8 cellular contexts compared by ENCODE assay signal in genomic region chr5:175444060-175444904, GRCh38. TPM values are rescaled to one million over a fixed set of nuclear protein-coding genes. Genes with fewer than 3 reads are reported as not detected.
A peak's percentile ranks its signal among the peaks of the same experiment; 100 is the strongest.
DNase-seq lines count a peak whose midpoint lies in the region; ATAC-seq and TF ChIP-seq lines count a peak whose summit lies in the region.

TSS of gene DRD1 (minus strand) at chr5:175444182. CDS start at chr5:175443099, 1,083 bp downstream.

- DNase-seq in Karpas-422: peak; percentile 44
- peak; percentile 60 for DNase-seq in activated CD8-positive, alpha-beta memory T cell treated with anti-CD3 and anti-CD28 coated beads, Interleukin-2, amount 50 U/mL, for 4 hours
- DNase-seq in epithelial cell of proximal tubule (ENCODE audit: low read depth): no peak
- DNase-seq in natural killer cell: no peak
- peak in 32 of 49 donors; percentile 2 to 63 (median 18) for DNase-seq in substantia nigra (lab: John Stamatoyannopoulos, UW)
- DNase-seq in NCI-H1436 (lab: John Stamatoyannopoulos, UW): no peak

- no peaks in the 10 kb centered on the region for H3K9me2 ChIP-seq in Karpas-422 (replicated peaks; ENCODE audit: insufficient read depth, low read length)

- H3K36me3 Mint-ChIP-seq in natural killer cell: no peaks in the 10 kb centered on the region

- no peak within 1 kb of the TSS for H3K4me2 ChIP-seq in Karpas-422 (ENCODE audit: low read depth, low read length, poor library complexity, severe bottlenecking)

- H3K4me3 ChIP-seq in Karpas-422 (ENCODE audit: low read length) (no peak within 1 kb of the TSS), epithelial cell of proximal tubule (ENCODE audit: low read depth, low read length) (no peak within 1 kb of the TSS)

- intact Hi-C loops in natural killer cell (cut with micrococcal nuclease): no loop called here

- H3K4me1 Mint-ChIP-seq in natural killer cell: peaks cover 0 to 5% of the 10 kb centered on the region in 2 donors

- no peaks in the 10 kb centered on the region for H3K9me3 Mint-ChIP-seq in natural killer cell

- ATAC-seq in natural killer cell (peak in 1 of 3 donors; percentile 62), GM19395 (IDR thresholded peaks at IDR 0.05; ENCODE audit: unreplicated experiment) (no peak)

- H3K9me3 ChIP-seq in Karpas-422 (ENCODE audit: low read length): no peaks in the 10 kb centered on the region

- H3K4me3 Mint-ChIP-seq in natural killer cell: peak within 1 kb of the TSS; percentile 52

- H3K9ac ChIP-seq in Karpas-422 (ENCODE audit: low read length): no peak within 1 kb of the TSS

- no peaks in the 10 kb centered on the region for H3K36me3 ChIP-seq in Karpas-422 (ENCODE audit: insufficient read depth, low read length)

- no peak within 1 kb of the TSS for H2AFZ ChIP-seq in Karpas-422 (ENCODE audit: low read length)

- TF ChIP-seq CTCF in GM12873 (IDR thresholded peaks at IDR 0.05; ENCODE audit: insufficient read depth, low read depth, low read length, missing control alignments) (peak; percentile 70), epithelial cell of proximal tubule (conservative IDR thresholded peaks at IDR 0.05; ENCODE audit: low read depth, low read length) (peak; percentile 56), natural killer cell (IDR thresholded peaks at IDR 0.05) (peak; percentile 22)

- H3K27me3 ChIP-seq in Karpas-422 (ENCODE audit: low read length): no peaks in the 10 kb centered on the region

- H3K27ac Mint-ChIP-seq in natural killer cell: no peak within 1 kb of the TSS

- peaks cover 39 to 71% of the 10 kb centered on the region in 2 donors for H3K27me3 Mint-ChIP-seq in natural killer cell (ENCODE audit: low read depth in 2 of 2)

- H3K4me1 ChIP-seq in Karpas-422 (ENCODE audit: low read length): no peaks in the 10 kb centered on the region

- no peaks in the 10 kb centered on the region for H3K79me2 ChIP-seq in Karpas-422 (ENCODE audit: low read length)

- no peak within 1 kb of the TSS for H3K27ac ChIP-seq in Karpas-422 (ENCODE audit: low read length)
- no peak within 1 kb of the TSS for H3K27ac ChIP-seq in substantia nigra (ENCODE audit: low read depth, low read length, poor library complexity, severe bottlenecking)

- H4K20me1 ChIP-seq in Karpas-422 (ENCODE audit: insufficient read depth, low read depth, low read length): no peaks in the 10 kb centered on the region

RNA-seq across cellular contexts. Expression of gene DRD1, which starts in this region (rescaled TPM):
- not detected in 2 replicates for total RNA-seq in Karpas-422 (2014; rRNA removed; shearing (Covaris generic); ENCODE audit: low replicate concordance)
- total RNA-seq in epithelial cell of proximal tubule (not detected in 2 replicates), natural killer cell (not detected)

Comparison
In these comparisons a context has a peak if more than half of its experiments do, and no peak if none do; other contexts are left out.
1. Peak in DNase-seq in Karpas-422; RNA of the gene not detected or under 1 TPM.
2. DNase-seq: peak in activated CD8-positive, alpha-beta memory T cell treated with anti-CD3 and anti-CD28 coated beads, Interleukin-2, amount 50 U/mL, for 4 hours (single experiment) and substantia nigra (32 of 49); none in epithelial cell of proximal tubule (single experiment), natural killer cell (single experiment) and NCI-H1436 (single experiment).
3. Peak in every context shown above with its lines, with median percentiles within 50 percentile points of each other: CTCF ChIP-seq.